ENCODE assay signal across 1 cellular context in the genomic region with DNA sequence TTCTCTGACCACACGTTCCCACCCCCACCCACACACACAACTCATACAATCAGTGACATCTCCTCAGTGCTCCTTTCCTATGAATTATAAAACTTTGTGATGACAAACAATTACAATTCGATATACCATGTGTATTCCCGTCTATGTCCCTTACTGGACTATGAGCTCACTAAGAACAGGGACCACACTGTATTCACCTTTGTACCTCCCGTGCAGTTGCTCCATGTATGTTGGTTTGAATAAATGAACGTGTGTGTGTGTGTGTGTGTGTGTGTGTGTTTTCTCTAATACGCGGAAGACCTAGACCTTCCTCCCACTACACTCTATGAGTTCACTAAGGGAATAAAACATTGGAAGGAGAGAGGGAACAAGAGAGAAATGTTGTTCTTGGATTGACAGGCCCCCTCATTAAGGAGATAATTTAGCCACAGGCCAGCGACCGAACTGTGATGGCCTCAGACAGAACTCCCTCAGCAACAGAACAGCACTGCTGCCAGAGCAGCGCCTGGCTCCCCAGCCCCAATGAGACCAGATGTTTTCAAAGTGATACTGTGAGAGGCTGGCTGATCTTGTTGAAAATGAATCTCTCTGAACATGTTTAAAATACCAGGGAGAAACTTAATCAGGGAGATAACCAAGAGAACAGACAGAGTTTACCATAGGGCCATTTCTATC.
TF ChIP-seq lines count a peak whose summit lies in the region.

No MANE protein-coding gene starts in this region.

TF ChIP-seq in WTC11, 78 proteins besides CTCF, POLR2A, EP300 and RAD21 (continued from another document):
- TF ChIP-seq, protein P1, sequence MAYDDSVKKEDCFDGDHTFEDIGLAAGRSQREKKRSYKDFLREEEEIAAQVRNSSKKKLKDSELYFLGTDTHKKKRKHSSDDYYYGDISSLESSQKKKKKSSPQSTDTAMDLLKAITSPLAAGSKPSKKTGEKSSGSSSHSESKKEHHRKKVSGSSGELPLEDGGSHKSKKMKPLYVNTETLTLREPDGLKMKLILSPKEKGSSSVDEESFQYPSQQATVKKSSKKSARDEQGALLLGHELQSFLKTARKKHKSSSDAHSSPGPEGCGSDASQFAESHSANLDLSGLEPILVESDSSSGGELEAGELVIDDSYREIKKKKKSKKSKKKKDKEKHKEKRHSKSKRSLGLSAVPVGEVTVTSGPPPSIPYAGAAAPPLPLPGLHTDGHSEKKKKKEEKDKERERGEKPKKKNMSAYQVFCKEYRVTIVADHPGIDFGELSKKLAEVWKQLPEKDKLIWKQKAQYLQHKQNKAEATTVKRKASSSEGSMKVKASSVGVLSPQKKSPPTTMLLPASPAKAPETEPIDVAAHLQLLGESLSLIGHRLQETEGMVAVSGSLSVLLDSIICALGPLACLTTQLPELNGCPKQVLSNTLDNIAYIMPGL (CRISPR knock-in tag; IDR thresholded peaks at IDR 0.05), result no peak
- no peak for TF ChIP-seq E2F5 (CRISPR knock-in tag; IDR thresholded peaks at IDR 0.05)
- no peak for TF ChIP-seq ZNF219 (CRISPR knock-in tag; IDR thresholded peaks at IDR 0.05; ENCODE audit: borderline replicate concordance)
TF ChIP-seq in WTC11: peak in this region for 0.
